8 cellular contexts compared by ENCODE assay signal in the genomic region with DNA sequence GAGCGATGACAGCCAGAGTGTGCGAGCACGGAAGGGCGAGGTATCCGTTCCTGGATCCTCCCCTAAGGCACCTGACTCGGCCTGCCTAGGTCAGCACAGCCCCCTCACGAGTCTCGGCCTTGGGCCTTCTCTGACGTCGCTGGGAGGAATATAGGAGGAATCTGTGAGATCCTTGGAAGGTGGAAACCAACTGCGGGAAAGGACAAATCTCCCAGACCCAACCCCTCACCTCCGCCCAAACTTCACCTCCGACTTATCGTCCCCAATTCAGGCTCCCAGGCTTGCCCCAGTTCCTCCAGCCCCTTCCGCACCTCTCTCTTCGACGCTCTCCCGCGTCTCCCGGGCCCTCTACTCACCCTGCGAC. TPM values are rescaled to one million over a fixed set of nuclear protein-coding genes. Genes with fewer than 3 reads are reported as not detected.
DNase-seq lines count a peak whose midpoint lies in the region; ATAC-seq, FAIRE-seq and TF ChIP-seq lines count a peak whose summit lies in the region.

No MANE protein-coding gene starts in this region.

- intact Hi-C loops in PC-3 (cut with micrococcal nuclease), result no loop called here
- intact Hi-C loops in heart left ventricle (cut with DNase I), result no loop called here

- TF ChIP-seq POLR2A in heart left ventricle (IDR thresholded peaks at IDR 0.05), result no peak

- TF ChIP-seq CTCF in PC-3 (conservative IDR thresholded peaks at IDR 0.05; ENCODE audit: low read depth, low read length), result no peak
- no peak for TF ChIP-seq CTCF in heart left ventricle (IDR thresholded peaks at IDR 0.05)

- H3K9me3 ChIP-seq in BLaER1 treated with 17β-estradiol and CSF1 and Interleukin-3, amounts not matched to agents 10 nM and 100 nM (replicated peaks in 1 of 11), result no peaks in the 10 kb centered on the region
- H3K9me3 ChIP-seq in PC-3 (ENCODE audit: low read length), result no peaks in the 10 kb centered on the region
- no peaks in the 10 kb centered on the region for H3K9me3 ChIP-seq in heart left ventricle

- H3K9me3 Mint-ChIP-seq in activated naive CD4-positive, alpha-beta T cell treated with anti-CD3 and anti-CD28 coated beads, Interleukin-2, amount 50 U/mL, for 24 hours, result no peaks in the 10 kb centered on the region

- H3K9ac ChIP-seq in BLaER1 treated with 17β-estradiol and CSF1 and Interleukin-3, amounts not matched to agents 10 nM and 100 nM, result peak overlapping the region; percentile 89 to 98 (median 94)
- H3K9ac ChIP-seq in PC-3 (ENCODE audit: low read length), result peak overlapping the region; percentile 99
- H3K9ac ChIP-seq in rectal smooth muscle tissue (ENCODE audit: low read length), result peak overlapping the region; percentile 95

- WGBS in heart left ventricle, 4 donors, result 0 to 3% (median 0%) methylated on average over 21 of the region's 21 CpGs

- H3K4me3 ChIP-seq in BLaER1 treated with 17β-estradiol and CSF1 and Interleukin-3, amounts not matched to agents 10 nM and 100 nM, result peak overlapping the region; percentile 86 to 99 (median 90)
- H3K4me3 ChIP-seq in PC-3 (ENCODE audit: low read length), result peak overlapping the region; percentile 97
- H3K4me3 ChIP-seq in heart left ventricle, result peak overlapping the region; percentile 67 to 99 (median 92)
- peak overlapping the region; percentile 95 for H3K4me3 ChIP-seq in rectal smooth muscle tissue (ENCODE audit: low read length)

- H3K4me1 Mint-ChIP-seq in activated naive CD4-positive, alpha-beta T cell treated with anti-CD3 and anti-CD28 coated beads, Interleukin-2, amount 50 U/mL, for 24 hours, result peaks cover 26% of the 10 kb centered on the region

- H3K27me3 Mint-ChIP-seq in activated naive CD4-positive, alpha-beta T cell treated with anti-CD3 and anti-CD28 coated beads, Interleukin-2, amount 50 U/mL, for 24 hours, result no peaks in the 10 kb centered on the region

- peaks cover 32 to 38% (median 35%) of the 10 kb centered on the region in 11 experiments for H3K36me3 ChIP-seq in BLaER1 treated with 17β-estradiol and CSF1 and Interleukin-3, amounts not matched to agents 10 nM and 100 nM
- peaks cover 24% of the 10 kb centered on the region; the same call in 1 of the 2 replicates for H3K36me3 ChIP-seq in PC-3 (ENCODE audit: low read depth, low read length)
- H3K36me3 ChIP-seq in heart left ventricle, result peaks cover 0 to 40% (median 36%) of the 10 kb centered on the region in 9 donors
- H3K36me3 ChIP-seq in rectal smooth muscle tissue (ENCODE audit: control insufficient read depth, insufficient read depth, low read length), result peaks cover 12% of the 10 kb centered on the region

- H4K20me1 ChIP-seq in BLaER1 treated with 17β-estradiol and CSF1 and Interleukin-3, amounts not matched to agents 10 nM and 100 nM, result peaks cover 0 to 24% (median 19%) of the 10 kb centered on the region in 11 experiments; a peak in 12 of 22 replicates
- H4K20me1 ChIP-seq in PC-3 (ENCODE audit: low read length), result no peaks in the 10 kb centered on the region

- peaks cover 2% of the 10 kb centered on the region for H3F3A ChIP-seq in PC-3 (ENCODE audit: low read length, unreplicated experiment)

- DNase-seq in PC-3, result peak; percentile 30
- peak in 3 of 5 donors; percentile 25 to 40 (median 35) for DNase-seq in heart left ventricle
- DNase-seq in SKM-1 treated with dmso at 0.1 percent for 144 hours (lab: John Stamatoyannopoulos, UW; ENCODE audit: unreplicated experiment), result no peak
- no peak for DNase-seq in HTR-8/SVneo (ENCODE audit: insufficient read length, low spot score)

- peak overlapping the region; percentile 92 for H3K4me3 Mint-ChIP-seq in activated naive CD4-positive, alpha-beta T cell treated with anti-CD3 and anti-CD28 coated beads, Interleukin-2, amount 50 U/mL, for 24 hours

- no TSS peak for BruUV-seq in PC-3 (replicated peaks; lab: Mats Ljungman, UMichigan)

- no peaks in the 10 kb centered on the region for H3K27me3 ChIP-seq in BLaER1 treated with 17β-estradiol and CSF1 and Interleukin-3, amounts not matched to agents 10 nM and 100 nM
- H3K27me3 ChIP-seq in PC-3 (ENCODE audit: low read length), result no peaks in the 10 kb centered on the region
- no peaks in the 10 kb centered on the region for H3K27me3 ChIP-seq in heart left ventricle
- H3K27me3 ChIP-seq in rectal smooth muscle tissue (ENCODE audit: control insufficient read depth, insufficient read depth, low read length), result no peaks in the 10 kb centered on the region

- POLR2A ChIA-PET in PC-3 (lab: Charles Lee; ENCODE audit: unreplicated experiment), result interaction anchor here (0.7 kb wide), 1 partner anchor 45 kb away, joined by 4 read pairs; no protein-coding TSS in a partner anchor

- H3K79me2 ChIP-seq in PC-3 (ENCODE audit: low read length), result peaks cover 36% of the 10 kb centered on the region

- H2AFZ ChIP-seq in PC-3 (ENCODE audit: low read length), result peak overlapping the region; percentile 96

- H3K4me2 ChIP-seq in BLaER1 treated with 17β-estradiol and CSF1 and Interleukin-3, amounts not matched to agents 10 nM and 100 nM, result peak overlapping the region; percentile 80 to 99 (median 96)
- H3K4me2 ChIP-seq in PC-3 (ENCODE audit: low read length), result peak overlapping the region; percentile 91

- peaks cover 4% of the 10 kb centered on the region for H3K36me3 Mint-ChIP-seq in activated naive CD4-positive, alpha-beta T cell treated with anti-CD3 and anti-CD28 coated beads, Interleukin-2, amount 50 U/mL, for 24 hours

- no peaks in the 10 kb centered on the region for H3K9me2 ChIP-seq in PC-3 (replicated peaks; ENCODE audit: low read length)

- peaks cover 41 to 68% (median 51%) of the 10 kb centered on the region in 10 experiments for H3K4me1 ChIP-seq in BLaER1 treated with 17β-estradiol and CSF1 and Interleukin-3, amounts not matched to agents 10 nM and 100 nM
- H3K4me1 ChIP-seq in PC-3 (ENCODE audit: insufficient read depth, low read length) (peaks cover 18% of the 10 kb centered on the region), heart left ventricle (peaks cover 0 to 44% (median 23%) of the 10 kb centered on the region in 12 donors), rectal smooth muscle tissue (ENCODE audit: control insufficient read depth, insufficient read depth, low read length) (peaks cover 12% of the 10 kb centered on the region)

- H3K27ac ChIP-seq in BLaER1 treated with 17β-estradiol and CSF1 and Interleukin-3, amounts not matched to agents 10 nM and 100 nM, result peak overlapping the region; percentile 87 to 95 (median 91)
- H3K27ac ChIP-seq in PC-3 (ENCODE audit: low read length), result peak overlapping the region; percentile 65
- peak overlapping the region; percentile 86 to 99 (median 96) for H3K27ac ChIP-seq in heart left ventricle
- peak overlapping the region; percentile 94 for H3K27ac ChIP-seq in rectal smooth muscle tissue (ENCODE audit: low read depth, low read length)

- H3K27ac Mint-ChIP-seq in activated naive CD4-positive, alpha-beta T cell treated with anti-CD3 and anti-CD28 coated beads, Interleukin-2, amount 50 U/mL, for 24 hours, result peak overlapping the region; percentile 91

- no peak for FAIRE-seq in HTR-8/SVneo (lab: Jason Lieb, UNC)

- CTCF ChIA-PET in PC-3 (lab: Charles Lee), result interaction anchor here (1.3 kb wide), 1 partner anchor 13 kb away, joined by 6 read pairs; no protein-coding TSS in a partner anchor

- ATAC-seq in GM21737 (IDR thresholded peaks at IDR 0.05; ENCODE audit: unreplicated experiment), result peak; percentile 15
- peak; percentile 42 for ATAC-seq in PC-3
- peak in 3 of 4 donors; percentile 35 to 52 (median 37) for ATAC-seq in heart left ventricle

RNA-seq across cellular contexts. Expression of a gene that starts 0.5 kb away (rescaled TPM):
- total RNA-seq in PC-3 (2014; rRNA removed) (211 and 222 TPM in 2 replicates), heart left ventricle (100 to 1,000 TPM in 1 of 9 donors, 10 to 100 TPM in 8; 50.1 to 102 (median 59.8) TPM)
- 10 to 100 TPM; 53.9 to 97.8 TPM for polyA plus RNA-seq in heart left ventricle

RNA-seq across cellular contexts. Expression of a gene that starts 4.3 kb away (rescaled TPM):
- 0.98 TPM in 1 of 2 replicates, not detected in the other for total RNA-seq in PC-3 (2014; rRNA removed)
- 10 to 100 TPM in 6 of 9 donors, 1 to 10 TPM in 3; 5.0 to 30.5 (median 10.7) TPM for total RNA-seq in heart left ventricle
- polyA plus RNA-seq in heart left ventricle, result 10 to 100 TPM; 18.5 to 20.9 TPM

RNA-seq across cellular contexts. Expression of a gene that starts 10.8 kb away (rescaled TPM):
- total RNA-seq in PC-3 (2014; rRNA removed) (not detected in 2 replicates), heart left ventricle (10 to 100 TPM in 1 of 9 donors, 1 to 10 TPM in 7, under 1 TPM in 1; 0.56 to 16.5 (median 4.2) TPM)
- polyA plus RNA-seq in heart left ventricle, result 10 to 100 TPM in 1 of 2 donors, 1 to 10 TPM in 1; 3.1 to 22.2 TPM

RNA-seq across cellular contexts. Expression of a gene that starts 14.0 kb away (rescaled TPM):
- 19.0 and 27.0 TPM in 2 replicates for total RNA-seq in PC-3 (2014; rRNA removed)
- total RNA-seq in heart left ventricle, result 10 to 100 TPM in 4 of 9 donors, 1 to 10 TPM in 5; 2.3 to 23.9 (median 7.1) TPM
- 10 to 100 TPM in 1 of 2 donors, 1 to 10 TPM in 1; 4.1 to 15.0 TPM for polyA plus RNA-seq in heart left ventricle

RNA-seq across cellular contexts. Expression of a gene that starts 25.3 kb away (rescaled TPM):
- total RNA-seq in PC-3 (2014; rRNA removed), result 109 and 124 TPM in 2 replicates
- 10 to 100 TPM; 44.5 to 77.2 (median 61.0) TPM for total RNA-seq in heart left ventricle
- 100 to 1,000 TPM in 1 of 2 donors, 10 to 100 TPM in 1; 64.2 to 139 TPM for polyA plus RNA-seq in heart left ventricle

Comparison
In these comparisons a context has a peak if more than half of its experiments do, and no peak if none do; other contexts are left out.
1. DNase-seq: peak in PC-3 (single experiment) and heart left ventricle (3 of 5); none in SKM-1 treated with dmso at 0.1 percent for 144 hours (single experiment) and HTR-8/SVneo (single experiment).
2. Peak in every context shown above with its lines, with median percentiles within 50 percentile points of each other: H3K27ac ChIP-seq, H3K4me3 ChIP-seq, H3K9ac ChIP-seq and ATAC-seq.